ENCODE assay signal across 8 cellular contexts in genomic region chr12:42144174-42144423, GRCh38. TPM values are rescaled to one million over a fixed set of nuclear protein-coding genes. Genes with fewer than 3 reads are reported as not detected.
DNase-seq lines count a peak whose midpoint lies in the region; ATAC-seq, FAIRE-seq and TF ChIP-seq lines count a peak whose summit lies in the region.

No MANE protein-coding gene starts in this region.

- peak; percentile 53 to 59 for ATAC-seq in activated T-cell treated with anti-CD3 and anti-CD28 coated beads, Interleukin-2, amount 50 U/mL, for 72 hours (replicated peaks in 1 of 2)
- ATAC-seq in pancreas: peak in 1 of 4 donors; percentile 19
- ATAC-seq in HG03432 (IDR thresholded peaks at IDR 0.05; ENCODE audit: unreplicated experiment): no peak

- intact Hi-C loops in endothelial cell of umbilical vein (cut with micrococcal nuclease): loop anchor here (1.0 kb wide), 2 partner anchors 13 to 94 kb away; partner anchors contain the start of gene YAF2
- intact Hi-C loops in pancreas (cut with DNase I): no loop called here

- H3K27me3 ChIP-seq in endothelial cell of umbilical vein (ENCODE audit: control insufficient read depth in 2 of 2, insufficient read depth in 2 of 2, low read length in 2 of 2): no peaks in the 10 kb centered on the region
- H3K27me3 ChIP-seq in pancreas: no peaks in the 10 kb centered on the region

- dilution Hi-C loops in endothelial cell of umbilical vein (cut with MboI; ENCODE audit: extremely low pct_ligation_motif_present, low sequenced_read_pairs): no loop called here

- no peak for DNase-seq in activated T-cell treated with anti-CD3 and anti-CD28 coated beads, Interleukin-2, amount 50 U/mL, for 72 hours
- DNase-seq in activated T-cell treated with anti-CD3 and anti-CD28 coated beads, Interleukin-2, amount 50 U/mL, for 1 hour: no peak
- DNase-seq in NCI-H69 (lab: John Stamatoyannopoulos, UW) (peak; percentile 67), endothelial cell of umbilical vein (ENCODE audit: low read depth, low spot score) (no peak), pancreas (peak in 1 of 6 donors; percentile 76), DMS153 treated with DMSO at 0.1 percent for 48 hours (lab: John Stamatoyannopoulos, UW; ENCODE audit: unreplicated experiment) (no peak), NCI-H2029 treated with DMSO at 0.1 percent for 48 hours (lab: John Stamatoyannopoulos, UW) (no peak)

- no peak for FAIRE-seq in endothelial cell of umbilical vein (lab: Jason Lieb, UNC)
- no peak for FAIRE-seq in pancreas (lab: Jason Lieb, UNC)

- H3K9ac ChIP-seq in endothelial cell of umbilical vein (replicated peaks; ENCODE audit: extremely low read depth, insufficient read depth, low read length): peak overlapping the region; percentile 83

- peak overlapping the region; percentile 96 for H2AFZ ChIP-seq in endothelial cell of umbilical vein (ENCODE audit: low read depth, low read length)

- H3K4me1 ChIP-seq in endothelial cell of umbilical vein (ENCODE audit: control insufficient read depth, extremely low read depth, insufficient read depth, low read length) (peaks cover 14% of the 10 kb centered on the region), pancreas (peaks cover 9 to 15% (median 11%) of the 10 kb centered on the region in 3 donors)

- H3K9me3 ChIP-seq in endothelial cell of umbilical vein (replicated peaks; ENCODE audit: control insufficient read depth, insufficient read depth, low read length) (no peaks in the 10 kb centered on the region), pancreas (no peaks in the 10 kb centered on the region)

- CTCF ChIA-PET in endothelial cell of umbilical vein (lab: Charles Lee): no interaction called here

- TF ChIP-seq CTCF in endothelial cell of umbilical vein (IDR thresholded peaks at IDR 0.05; ENCODE audit: extremely low read depth in 1 of 2, insufficient read depth in 1 of 2, low read depth in 1 of 2, low read length in 2 of 2): no peak
- no peak for TF ChIP-seq CTCF in pancreas (IDR thresholded peaks at IDR 0.05)

- no peaks in the 10 kb centered on the region for H3K36me3 ChIP-seq in endothelial cell of umbilical vein (ENCODE audit: control insufficient read depth in 2 of 2, extremely low read depth in 1 of 2, insufficient read depth in 2 of 2, low read length in 2 of 2)
- no peaks in the 10 kb centered on the region for H3K36me3 ChIP-seq in pancreas

- peaks cover 33% of the 10 kb centered on the region for H3K4me1 Mint-ChIP-seq in activated T-cell treated with anti-CD3 and anti-CD28 coated beads, Interleukin-2, amount 50 U/mL, for 72 hours (ENCODE audit: low read depth)

- POLR2A ChIA-PET in endothelial cell of umbilical vein (lab: Charles Lee): no interaction called here

- H3K27me3 Mint-ChIP-seq in activated T-cell treated with anti-CD3 and anti-CD28 coated beads, Interleukin-2, amount 50 U/mL, for 72 hours (ENCODE audit: low read depth): peaks cover 8% of the 10 kb centered on the region

- no peaks in the 10 kb centered on the region for H3K9me3 Mint-ChIP-seq in activated T-cell treated with anti-CD3 and anti-CD28 coated beads, Interleukin-2, amount 50 U/mL, for 72 hours

- no peaks in the 10 kb centered on the region for H3K9me1 ChIP-seq in endothelial cell of umbilical vein (replicated peaks; ENCODE audit: control insufficient read depth, extremely low read depth, insufficient read depth, low read length)

- 1% methylated on average over 15 to 23 of the region's 23 CpGs for WGBS in pancreas, 2 donors

- TF ChIP-seq POLR2A in endothelial cell of umbilical vein (IDR thresholded peaks at IDR 0.05; ENCODE audit: low read depth, low read length): no peak

- H4K20me1 ChIP-seq in endothelial cell of umbilical vein (replicated peaks; ENCODE audit: control insufficient read depth, extremely low read depth, insufficient read depth, low read length): peaks cover 4% of the 10 kb centered on the region

- H3K36me3 Mint-ChIP-seq in activated T-cell treated with anti-CD3 and anti-CD28 coated beads, Interleukin-2, amount 50 U/mL, for 72 hours (ENCODE audit: insufficient read depth in 2 of 2): peaks cover 0 to 2% of the 10 kb centered on the region in 2 donors

- H3K4me3 ChIP-seq in endothelial cell of umbilical vein (replicated peaks in 1 of 3; ENCODE audit: insufficient read depth in 1 of 3, low read depth in 1 of 3, low read length in 3 of 3) (peak overlapping the region; percentile 86 to 93 (median 89)), pancreas (peak overlapping the region; percentile 58 to 89 (median 78))

- H3K4me2 ChIP-seq in endothelial cell of umbilical vein (ENCODE audit: insufficient read depth, low read length): peak overlapping the region; percentile 90

- BruUV-seq in endothelial cell of umbilical vein (replicated peaks; lab: Mats Ljungman, UMichigan): no TSS peak

- peak overlapping the region; percentile 97 for H3K27ac Mint-ChIP-seq in activated T-cell treated with anti-CD3 and anti-CD28 coated beads, Interleukin-2, amount 50 U/mL, for 72 hours

- peaks cover 47% of the 10 kb centered on the region for H3K79me2 ChIP-seq in endothelial cell of umbilical vein (ENCODE audit: control insufficient read depth, insufficient read depth, low read length)

- H3K4me3 Mint-ChIP-seq in activated T-cell treated with anti-CD3 and anti-CD28 coated beads, Interleukin-2, amount 50 U/mL, for 72 hours: peak overlapping the region; percentile 95 to 96

- H3K27ac ChIP-seq in endothelial cell of umbilical vein (ENCODE audit: insufficient read depth, low read depth, low read length) (peak overlapping the region; percentile 62), pancreas (peak overlapping the region; percentile 84 to 90 (median 86))

TF ChIP-seq in endothelial cell of umbilical vein, 7 proteins besides CTCF, POLR2A, EP300 and RAD21:
- no peak for TF ChIP-seq FOS (IDR thresholded peaks at IDR 0.05; ENCODE audit: borderline replicate concordance, insufficient read depth, low read length)
- TF ChIP-seq MAX (IDR thresholded peaks at IDR 0.05; ENCODE audit: insufficient read depth, insufficient read length): no peak
- no peak for TF ChIP-seq EZH2 (IDR thresholded peaks at IDR 0.05; ENCODE audit: borderline replicate concordance, low read depth, low read length, severe bottlenecking)
- TF ChIP-seq JUN (IDR thresholded peaks at IDR 0.05; ENCODE audit: borderline replicate concordance, insufficient read depth, insufficient read length, low read depth): no peak
- no peak for TF ChIP-seq MYC (IDR thresholded peaks at IDR 0.05; ENCODE audit: low read depth, low read length)
- no peak for TF ChIP-seq GATA2 (IDR thresholded peaks at IDR 0.05; ENCODE audit: insufficient read depth, insufficient read length, low read depth, low read length)
- TF ChIP-seq POLR2AphosphoS5 (IDR thresholded peaks at IDR 0.05; ENCODE audit: insufficient read depth, low read depth, low read length): no peak
TF ChIP-seq in endothelial cell of umbilical vein: peak in this region for 0.

RNA-seq across cellular contexts. Expression of gene GXYLT1, which starts 0.6 kb away (rescaled TPM):
- total RNA-seq in activated T-cell treated with anti-CD3 and anti-CD28 coated beads, Interleukin-2, amount 50 U/mL, for 72 hours: 1 to 10 TPM; 7.2 to 8.4 TPM
- 23.0 and 23.4 TPM in 2 replicates for total RNA-seq in endothelial cell of umbilical vein
- polyA plus RNA-seq in endothelial cell of umbilical vein: 4.4 and 6.8 TPM in 2 replicates
- 7.3 and 7.5 TPM in 2 replicates for polyA plus RNA-seq in endothelial cell of umbilical vein (2011; cell fraction: cytosol; rRNA removed)
- 7.7 and 11.0 TPM in 2 replicates for polyA plus RNA-seq in endothelial cell of umbilical vein (2011; cell fraction: nucleus; rRNA removed)
- 13.4 and 22.3 TPM in 2 replicates for polyA plus RNA-seq in endothelial cell of umbilical vein (2012)
- 7.8 and 8.0 TPM in 2 replicates for polyA minus RNA-seq in endothelial cell of umbilical vein
- polyA minus RNA-seq in endothelial cell of umbilical vein (2011; cell fraction: cytosol; rRNA and poly(A)+ RNA removed): 7.4 TPM
- polyA minus RNA-seq in endothelial cell of umbilical vein (2011; cell fraction: nucleus; rRNA and poly(A)+ RNA removed): 9.0 and 12.7 TPM in 2 replicates
- total RNA-seq in pancreas: 1 to 10 TPM; 3.2 to 7.2 (median 4.3) TPM
- 1 to 10 TPM in 1 of 2 donors, under 1 TPM in 1; 0.87 to 2.2 TPM for polyA plus RNA-seq in pancreas
